In genomic region chr6:47631248-47632196, GRCh38 we compare ENCODE assay signal across 8 cellular contexts.
A peak's percentile ranks its signal among the peaks of the same experiment; 100 is the strongest.
DNase-seq lines count a peak whose midpoint lies in the region; ATAC-seq and TF ChIP-seq lines count a peak whose summit lies in the region.

No MANE protein-coding gene starts in this region.

- H3K4me3 Mint-ChIP-seq in endodermal cell, result no peak overlapping the region
- no peak overlapping the region for H3K4me3 Mint-ChIP-seq in activated T-helper 1 cell treated with anti-CD3 and anti-CD28 coated beads, Interleukin-12 subunit alpha, Interleukin-12 subunit beta, Interleukin-2, Interleukin-4 antibody, amounts not matched to agents 30 ng/mL and 10 ng/mL and 1 ng/mL, durations not matched to agents 14 hours and 24 hours and 36 hours

- 72 to 75% methylated on average over 2 to 9 of the region's 9 CpGs for WGBS in endodermal cell (ENCODE audit: insufficient coverage in 1 of 2, insufficient read length in 1 of 2), 2 experiments

- DNase-seq in EH (ENCODE audit: low read depth), result peak; percentile 47
- DNase-seq in LoVo (ENCODE audit: low spot score), result peak; percentile 71
- peak; percentile 78 for DNase-seq in SK-MEL-5 (ENCODE audit: low read depth, low spot score)
- DNase-seq in endodermal cell, result peak; percentile 69
- DNase-seq in mucosa of descending colon, result peak in 1 of 3 donors; percentile 49
- DNase-seq in activated T-helper 1 cell treated with anti-CD3 and anti-CD28 coated beads, Interleukin-12 subunit alpha, Interleukin-12 subunit beta, Interleukin-2, Interleukin-4 antibody, amounts not matched to agents 30 ng/mL and 10 ng/mL and 1 ng/mL, durations not matched to agents 14 hours and 24 hours and 36 hours (ENCODE audit: low spot score), result no peak
- DNase-seq in epidermal melanocyte (ENCODE audit: insufficient read length, low spot score), result no peak

- ATAC-seq in GM21390 (IDR thresholded peaks at IDR 0.05; ENCODE audit: unreplicated experiment) (peak; percentile 57), mucosa of descending colon (peak; percentile 81)

- peaks cover 33% of the 10 kb centered on the region for H3K4me1 Mint-ChIP-seq in endodermal cell
- H3K4me1 Mint-ChIP-seq in activated T-helper 1 cell treated with anti-CD3 and anti-CD28 coated beads, Interleukin-12 subunit alpha, Interleukin-12 subunit beta, Interleukin-2, Interleukin-4 antibody, amounts not matched to agents 30 ng/mL and 10 ng/mL and 1 ng/mL, durations not matched to agents 14 hours and 24 hours and 36 hours (ENCODE audit: low read depth), result peaks cover 8% of the 10 kb centered on the region

- in situ Hi-C loops in SK-MEL-5 (cut with HindIII; ENCODE audit: low pct_unique_long_range_greater_than_20kb, low sequenced_read_pairs), result no loop called here

- H3K4me3 ChIP-seq in endodermal cell (ENCODE audit: low read length), result no peak overlapping the region
- H3K4me3 ChIP-seq in mucosa of descending colon, result no peak overlapping the region

- peaks cover 2% of the 10 kb centered on the region for H3K36me3 Mint-ChIP-seq in endodermal cell (ENCODE audit: low read depth)
- H3K36me3 Mint-ChIP-seq in activated T-helper 1 cell treated with anti-CD3 and anti-CD28 coated beads, Interleukin-12 subunit alpha, Interleukin-12 subunit beta, Interleukin-2, Interleukin-4 antibody, amounts not matched to agents 30 ng/mL and 10 ng/mL and 1 ng/mL, durations not matched to agents 14 hours and 24 hours and 36 hours (ENCODE audit: low read depth), result no peaks in the 10 kb centered on the region

- no peaks in the 10 kb centered on the region for H3K27me3 ChIP-seq in endodermal cell (ENCODE audit: control insufficient read depth, insufficient read depth, low read length, poor library complexity, severe bottlenecking)

- H3K4me1 ChIP-seq in endodermal cell (ENCODE audit: control insufficient read depth, insufficient read depth, low read length) (peaks cover 17% of the 10 kb centered on the region), mucosa of descending colon (ENCODE audit: low read depth) (peaks cover 22% of the 10 kb centered on the region)

- H3K9me3 ChIP-seq in endodermal cell (ENCODE audit: control insufficient read depth, low read length) (peaks cover 6% of the 10 kb centered on the region), mucosa of descending colon (no peaks in the 10 kb centered on the region)

- H3K9me3 Mint-ChIP-seq in endodermal cell, result peaks cover 16% of the 10 kb centered on the region
- H3K9me3 Mint-ChIP-seq in activated T-helper 1 cell treated with anti-CD3 and anti-CD28 coated beads, Interleukin-12 subunit alpha, Interleukin-12 subunit beta, Interleukin-2, Interleukin-4 antibody, amounts not matched to agents 30 ng/mL and 10 ng/mL and 1 ng/mL, durations not matched to agents 14 hours and 24 hours and 36 hours, result no peaks in the 10 kb centered on the region

- TF ChIP-seq CTCF in endodermal cell (conservative IDR thresholded peaks at IDR 0.05) (peak; percentile 82), mucosa of descending colon (IDR thresholded peaks at IDR 0.05) (no peak)

- H3K9ac ChIP-seq in endodermal cell (ENCODE audit: extremely low read depth, low read length, poor library complexity, severe bottlenecking), result no peak overlapping the region

- H3K27ac Mint-ChIP-seq in endodermal cell, result no peak overlapping the region
- H3K27ac Mint-ChIP-seq in activated T-helper 1 cell treated with anti-CD3 and anti-CD28 coated beads, Interleukin-12 subunit alpha, Interleukin-12 subunit beta, Interleukin-2, Interleukin-4 antibody, amounts not matched to agents 30 ng/mL and 10 ng/mL and 1 ng/mL, durations not matched to agents 14 hours and 24 hours and 36 hours, result no peak overlapping the region

- H3K27ac ChIP-seq in endodermal cell (ENCODE audit: low read depth, low read length), result no peak overlapping the region

- H3K27me3 Mint-ChIP-seq in endodermal cell (ENCODE audit: insufficient read depth), result no peaks in the 10 kb centered on the region
- H3K27me3 Mint-ChIP-seq in activated T-helper 1 cell treated with anti-CD3 and anti-CD28 coated beads, Interleukin-12 subunit alpha, Interleukin-12 subunit beta, Interleukin-2, Interleukin-4 antibody, amounts not matched to agents 30 ng/mL and 10 ng/mL and 1 ng/mL, durations not matched to agents 14 hours and 24 hours and 36 hours (ENCODE audit: insufficient read depth), result peaks cover 8% of the 10 kb centered on the region

- intact Hi-C loops in mucosa of descending colon (cut with DNase I, micrococcal nuclease), result loop anchor here (5.0 kb wide), 2 partner anchors 101 to 146 kb away; no protein-coding TSS in a partner anchor
- intact Hi-C loops in activated T-helper 1 cell treated with anti-CD3 and anti-CD28 coated beads, Interleukin-12 subunit alpha, Interleukin-12 subunit beta, Interleukin-2, Interleukin-4 antibody, amounts not matched to agents 30 ng/mL and 10 ng/mL and 1 ng/mL, durations not matched to agents 14 hours and 24 hours and 36 hours (cut with micrococcal nuclease), result loop anchor here (1.0 to 5.0 kb wide), 5 partner anchors 103 to 1776 kb away; no protein-coding TSS in a partner anchor

- H3K36me3 ChIP-seq in endodermal cell (ENCODE audit: control insufficient read depth, insufficient read depth, low read length) (peaks cover 5% of the 10 kb centered on the region), mucosa of descending colon (ENCODE audit: low read depth) (no peaks in the 10 kb centered on the region)

Comparison
In these comparisons a context has a peak if more than half of its experiments do, and no peak if none do; other contexts are left out.
1. DNase-seq: peak in EH (single experiment), LoVo (single experiment), SK-MEL-5 (single experiment) and endodermal cell (single experiment); none in activated T-helper 1 cell treated with anti-CD3 and anti-CD28 coated beads, Interleukin-12 subunit alpha, Interleukin-12 subunit beta, Interleukin-2, Interleukin-4 antibody, amounts not matched to agents 30 ng/mL and 10 ng/mL and 1 ng/mL, durations not matched to agents 14 hours and 24 hours and 36 hours (single experiment) and epidermal melanocyte (single experiment).